Comparison of ENCODE assay signal across 2 cellular contexts in genomic region chr15:60340207-60340921, GRCh38.
TF ChIP-seq lines count a peak whose summit lies in the region.

No MANE protein-coding gene starts in this region.

TF ChIP-seq in HCT116, 20 proteins besides CTCF, POLR2A, EP300 and RAD21:
- TF ChIP-seq CEBPB (IDR thresholded peaks at IDR 0.05; ENCODE audit: low read depth), result no peak
TF ChIP-seq in HCT116: peak in this region for 0.

TF ChIP-seq in HepG2, 621 proteins besides CTCF, POLR2A, EP300 and RAD21:
- TF ChIP-seq ZSCAN31 (CRISPR knock-in tag; IDR thresholded peaks at IDR 0.05; ENCODE audit: low read depth) (no peak), FOSL2 (CRISPR knock-in tag; IDR thresholded peaks at IDR 0.05) (peak; percentile 4; the same call in 1 of the 2 replicates), GATAD2A (CRISPR knock-in tag; IDR thresholded peaks at IDR 0.05) (0 out of 2 replicates have a peak, but pooled peaks have one; percentile 19), ZMYM3 (CRISPR knock-in tag; IDR thresholded peaks at IDR 0.05) (no peak), SALL1 (CRISPR knock-in tag; IDR thresholded peaks at IDR 0.05) (peak; percentile 21; the same call in 1 of the 2 replicates), GLMP (CRISPR knock-in tag; IDR thresholded peaks at IDR 0.05; ENCODE audit: borderline replicate concordance) (no peak), SRSF1 (optimal IDR thresholded peaks at IDR 0.05; ENCODE audit: low read depth, low read length) (no peak), TEAD3 (CRISPR knock-in tag; optimal IDR thresholded peaks at IDR 0.05; ENCODE audit: borderline replicate concordance) (peak; percentile 27), YEATS4 (CRISPR knock-in tag; IDR thresholded peaks at IDR 0.05; ENCODE audit: borderline replicate concordance) (no peak), CEBPB (IDR thresholded peaks at IDR 0.05; ENCODE audit: borderline replicate concordance, low read depth, low read length) (peak; percentile 70; the same call in 1 of the 2 replicates), ATF5 (CRISPR knock-in tag; IDR thresholded peaks at IDR 0.05; ENCODE audit: low read depth) (no peak), ZNF644 (CRISPR knock-in tag; IDR thresholded peaks at IDR 0.05; ENCODE audit: low read depth) (0 out of 2 replicates have a peak, but pooled peaks have one; percentile 29), DNMT1 (CRISPR knock-in tag; IDR thresholded peaks at IDR 0.05) (no peak), AHDC1 (CRISPR knock-in tag; IDR thresholded peaks at IDR 0.05; ENCODE audit: borderline replicate concordance) (no peak), UBTF (CRISPR knock-in tag; IDR thresholded peaks at IDR 0.05) (no peak), TMF1 (CRISPR knock-in tag; IDR thresholded peaks at IDR 0.05; ENCODE audit: low read depth) (no peak), MAFK (conservative IDR thresholded peaks at IDR 0.05 in 1 of 2, IDR thresholded peaks at IDR 0.05 in 1 of 2; ENCODE audit: low read length in 2 of 2) (no peak), CEBPG (CRISPR knock-in tag; IDR thresholded peaks at IDR 0.05) (peak; percentile 19; the same call in 1 of the 2 replicates), RXRB (CRISPR knock-in tag; IDR thresholded peaks at IDR 0.05; ENCODE audit: borderline replicate concordance) (peak; percentile 27; the same call in 1 of the 2 replicates), ATAD3A (CRISPR knock-in tag; IDR thresholded peaks at IDR 0.05) (no peak), ZFP91 (CRISPR knock-in tag; IDR thresholded peaks at IDR 0.05; ENCODE audit: borderline replicate concordance) (no peak), ZNF235 (CRISPR knock-in tag; IDR thresholded peaks at IDR 0.05; ENCODE audit: borderline replicate concordance) (no peak), TFE3 (CRISPR knock-in tag; IDR thresholded peaks at IDR 0.05) (no peak), STAG1 (CRISPR knock-in tag; IDR thresholded peaks at IDR 0.05) (peak; percentile 23; the same call in 1 of the 2 replicates), ARID5B (CRISPR knock-in tag; IDR thresholded peaks at IDR 0.05) (peak; percentile 42), ZNF740 (CRISPR knock-in tag; IDR thresholded peaks at IDR 0.05) (no peak), ZNF720 (CRISPR knock-in tag; IDR thresholded peaks at IDR 0.05) (no peak), ZNF329 (CRISPR knock-in tag; IDR thresholded peaks at IDR 0.05; ENCODE audit: low read depth) (no peak), ZMYM2 (CRISPR knock-in tag; IDR thresholded peaks at IDR 0.05) (no peak), NBN (conservative IDR thresholded peaks at IDR 0.05) (no peak), ARID3A (IDR thresholded peaks at IDR 0.05; ENCODE audit: low read depth, low read length) (peak; percentile 71), RFX1 (IDR thresholded peaks at IDR 0.05) (no peak), ZFX (CRISPR knock-in tag; IDR thresholded peaks at IDR 0.05; ENCODE audit: low read depth) (no peak), ATF4 (CRISPR knock-in tag; IDR thresholded peaks at IDR 0.05) (peak in 1 of 2 experiments; percentile 73; a peak in 2 of 4 replicates), EEA1 (CRISPR knock-in tag; IDR thresholded peaks at IDR 0.05; ENCODE audit: borderline replicate concordance) (no peak), HNF4A (CRISPR knock-in tag; IDR thresholded peaks at IDR 0.05) (peak; percentile 46; the same call in 1 of the 2 replicates), SMAD3 (CRISPR knock-in tag; IDR thresholded peaks at IDR 0.05) (no peak), SRF (IDR thresholded peaks at IDR 0.05; ENCODE audit: low read depth, low read length) (no peak), ZNF550 (CRISPR knock-in tag; IDR thresholded peaks at IDR 0.05; ENCODE audit: borderline replicate concordance) (no peak), ZNF501 (CRISPR knock-in tag; IDR thresholded peaks at IDR 0.05) (no peak), ZNF138 (CRISPR knock-in tag; IDR thresholded peaks at IDR 0.05; ENCODE audit: low read depth) (no peak)
